9 cellular contexts compared by ENCODE assay signal in genomic region chr1:179143332-179143731, GRCh38.
DNase-seq lines count a peak whose midpoint lies in the region; ATAC-seq and TF ChIP-seq lines count a peak whose summit lies in the region.
"Had no signal": no experiment of that assay in that cellular context is flagged by ENCODE, and none has a peak within 500 bp of the region (broad histone marks: within the 10 kb centered on the region; RNA-seq: fewer than 3 reads in every experiment).

No MANE protein-coding gene starts in this region.

- peak; percentile 83 for ATAC-seq in sciatic nerve
- ATAC-seq in HG02852 (IDR thresholded peaks at IDR 0.05; ENCODE audit: unreplicated experiment): no peak
- ATAC-seq in HG03108 (IDR thresholded peaks at IDR 0.05; ENCODE audit: unreplicated experiment): no peak

- DNase-seq in EH (ENCODE audit: low read depth): peak; percentile 95
- peak; percentile 50 for DNase-seq in OCI-M1 (lab: John Stamatoyannopoulos, UW)
- peak; percentile 89 for DNase-seq in epithelial cell of esophagus (ENCODE audit: low read depth)
- DNase-seq in sciatic nerve (ENCODE audit: low spot score): no peak
- DNase-seq in NCI-H2029 (lab: John Stamatoyannopoulos, UW): no peak
- DNase-seq in stimulated activated CD4-positive, alpha-beta T cell treated with anti-CD3 and anti-CD28 coated beads, Interleukin-2, amount 100 ng/mL, for 24 hours: no peak
- DNase-seq: NCI-H69 had no signal

- intact Hi-C loops in sciatic nerve (cut with DNase I): no loop called here

- peak overlapping the region; percentile 63 for H3K4me3 ChIP-seq in epithelial cell of esophagus (ENCODE audit: low read length)

- TF ChIP-seq CTCF in epithelial cell of esophagus (IDR thresholded peaks at IDR 0.05; ENCODE audit: insufficient read depth, low read depth, low read length, missing control alignments): no peak

Comparison
In these comparisons a context has a peak if more than half of its experiments do, and no peak if none do; other contexts are left out.
1. DNase-seq: peak in EH (single experiment), OCI-M1 (single experiment) and epithelial cell of esophagus (single experiment); none in sciatic nerve (single experiment), NCI-H2029 (single experiment) and stimulated activated CD4-positive, alpha-beta T cell treated with anti-CD3 and anti-CD28 coated beads, Interleukin-2, amount 100 ng/mL, for 24 hours (0 of 2).